ENCODE assay signal across 10 cellular contexts in genomic region chr14:51394804-51395203, GRCh38.
DNase-seq lines count a peak whose midpoint lies in the region; ATAC-seq and TF ChIP-seq lines count a peak whose summit lies in the region.
"Had no signal": no experiment of that assay in that cellular context is flagged by ENCODE, and none has a peak within 500 bp of the region (broad histone marks: within the 10 kb centered on the region; RNA-seq: fewer than 3 reads in every experiment).

No MANE protein-coding gene starts in this region.

- H3K4me1 ChIP-seq in PC-3 (ENCODE audit: insufficient read depth, low read length) (peaks cover 56% of the 10 kb centered on the region), prostate gland (replicated peaks) (peaks cover 6% of the 10 kb centered on the region)
- no peaks in the 10 kb centered on the region for H3K4me1 ChIP-seq in CD4-positive, alpha-beta memory T cell (ENCODE audit: insufficient read depth, low read length)

- H3K36me3 Mint-ChIP-seq in CD4-positive, alpha-beta memory T cell = no peaks in the 10 kb centered on the region
- H3K36me3 Mint-ChIP-seq: activated naive CD8-positive, alpha-beta T cell treated with anti-CD3 and anti-CD28 coated beads, Interleukin-2, amount 10 ng/mL, durations not matched to agents 7 days and 5 days had no signal

- H3K4me3 Mint-ChIP-seq in CD4-positive, alpha-beta memory T cell = no peak overlapping the region
- H3K4me3 Mint-ChIP-seq: activated CD4-positive, alpha-beta T cell treated with anti-CD3 and anti-CD28 coated beads, Interleukin-2, amount 10 ng/mL, durations not matched to agents 24 days and 14 days; activated naive CD8-positive, alpha-beta T cell treated with anti-CD3 and anti-CD28 coated beads, Interleukin-2, amount 10 ng/mL, durations not matched to agents 7 days and 5 days had no signal

- TF ChIP-seq CTCF in AG04450 (IDR thresholded peaks at IDR 0.05; ENCODE audit: low read depth, low read length) (no peak), PC-3 (conservative IDR thresholded peaks at IDR 0.05; ENCODE audit: low read depth, low read length) (no peak), prostate gland (IDR thresholded peaks at IDR 0.05) (no peak)

- H3K9me3 Mint-ChIP-seq in CD4-positive, alpha-beta memory T cell = peaks cover 0 to 4% (median 0%) of the 10 kb centered on the region in 8 donors
- H3K9me3 Mint-ChIP-seq: activated CD4-positive, alpha-beta T cell treated with anti-CD3 and anti-CD28 coated beads, Interleukin-2, amount 10 ng/mL, durations not matched to agents 24 days and 14 days; activated naive CD8-positive, alpha-beta T cell treated with anti-CD3 and anti-CD28 coated beads, Interleukin-2, amount 10 ng/mL, durations not matched to agents 7 days and 5 days had no signal

- H3K36me3 ChIP-seq in PC-3 (ENCODE audit: low read depth, low read length) (no peaks in the 10 kb centered on the region), prostate gland (no peaks in the 10 kb centered on the region)
- no peaks in the 10 kb centered on the region for H3K36me3 ChIP-seq in CD4-positive, alpha-beta memory T cell (ENCODE audit: insufficient read depth, low read length)

- H3K27me3 ChIP-seq in AG04450 (ENCODE audit: control insufficient read depth, insufficient read depth, low read length) (no peaks in the 10 kb centered on the region), PC-3 (ENCODE audit: low read length) (no peaks in the 10 kb centered on the region), prostate gland (replicated peaks; ENCODE audit: insufficient read depth) (no peaks in the 10 kb centered on the region)
- no peaks in the 10 kb centered on the region for H3K27me3 ChIP-seq in CD4-positive, alpha-beta memory T cell (ENCODE audit: insufficient read depth, low read length)

- 4% methylated on average over 1 of the region's 1 CpG for WGBS in prostate gland

- intact Hi-C loops in PC-3 (cut with micrococcal nuclease) (no loop called here), prostate gland (cut with DNase I) (loop anchor here (2.0 to 10.0 kb wide), 4 partner anchors 110 to 257 kb away; partner anchors contain the start of gene FRMD6)
- intact Hi-C loops in CD4-positive, alpha-beta memory T cell (cut with micrococcal nuclease) = no loop called here

- H3K9ac ChIP-seq in PC-3 (ENCODE audit: low read length) = peak overlapping the region; percentile 89

- H3K4me3 ChIP-seq in AG04450 (ENCODE audit: low read depth, low read length) (no peak overlapping the region), PC-3 (ENCODE audit: low read length) (no peak overlapping the region), prostate gland (no peak overlapping the region)
- no peak overlapping the region for H3K4me3 ChIP-seq in CD4-positive, alpha-beta memory T cell (ENCODE audit: low read length in 2 of 2)

- H3K27ac ChIP-seq in AG04450 (ENCODE audit: low read depth, low read length) (peak overlapping the region; percentile 97), PC-3 (ENCODE audit: low read length) (peak overlapping the region; percentile 98), prostate gland (peak overlapping the region; percentile 56 to 66)
- H3K27ac ChIP-seq in CD4-positive, alpha-beta memory T cell (ENCODE audit: low read depth, low read length) = no peak overlapping the region

- BruUV-seq in PC-3 (replicated peaks; lab: Mats Ljungman, UMichigan) = no TSS peak

- CTCF ChIA-PET in AG04450 (lab: Charles Lee) = interaction anchor here (1.3 kb wide), 1 partner anchor 111 kb away, joined by 7 read pairs; no protein-coding TSS in a partner anchor
- CTCF ChIA-PET in PC-3 (lab: Charles Lee) = no interaction called here
- CTCF ChIA-PET in CD4-positive, alpha-beta memory T cell (lab: Charles Lee; ENCODE audit: partially characterized antibody) = no interaction called here

- POLR2A ChIA-PET in AG04450 (lab: Yijun Ruan, JAX) (interaction anchor here (1.4 kb wide), 1 partner anchor 8 kb away, joined by 4 read pairs; no protein-coding TSS in a partner anchor), PC-3 (lab: Charles Lee; ENCODE audit: unreplicated experiment) (no interaction called here)
- POLR2A ChIA-PET in CD4-positive, alpha-beta memory T cell (lab: Charles Lee; ENCODE audit: partially characterized antibody) = no interaction called here

- H4K20me1 ChIP-seq in PC-3 (ENCODE audit: low read length) = no peaks in the 10 kb centered on the region

- H3K79me2 ChIP-seq in PC-3 (ENCODE audit: low read length) = peaks cover 17% of the 10 kb centered on the region

- H2AFZ ChIP-seq in PC-3 (ENCODE audit: low read length) = peak overlapping the region; percentile 12; the same call in 1 of the 2 replicates

- no peak for DNase-seq in AG04450 (ENCODE audit: low read depth, low spot score)
- DNase-seq in PC-3 = peak; percentile 55
- peak; percentile 53 for DNase-seq in prostate gland (ENCODE audit: low spot score)
- no peak for DNase-seq in activated CD4-positive, alpha-beta T cell treated with anti-CD3 and anti-CD28 coated beads, Interleukin-2, amount 50 U/mL, for 1 hour
- DNase-seq in putamen (ENCODE audit: low spot score) = no peak
- DNase-seq in CD4-positive, alpha-beta memory T cell = no peak
- DNase-seq: activated CD4-positive, alpha-beta T cell treated with anti-CD3 and anti-CD28 coated beads, Interleukin-2, amount 10 ng/mL, durations not matched to agents 24 days and 14 days; activated naive CD8-positive, alpha-beta T cell treated with anti-CD3 and anti-CD28 coated beads, Interleukin-2, amount 10 ng/mL, durations not matched to agents 7 days and 5 days had no signal

- H3K4me1 Mint-ChIP-seq in CD4-positive, alpha-beta memory T cell = no peaks in the 10 kb centered on the region
- H3K4me1 Mint-ChIP-seq: activated CD4-positive, alpha-beta T cell treated with anti-CD3 and anti-CD28 coated beads, Interleukin-2, amount 10 ng/mL, durations not matched to agents 24 days and 14 days; activated naive CD8-positive, alpha-beta T cell treated with anti-CD3 and anti-CD28 coated beads, Interleukin-2, amount 10 ng/mL, durations not matched to agents 7 days and 5 days had no signal

- peak overlapping the region; percentile 72 for H3K4me2 ChIP-seq in PC-3 (ENCODE audit: low read length)

- H3K27me3 Mint-ChIP-seq in CD4-positive, alpha-beta memory T cell = peaks cover 0 to 14% of the 10 kb centered on the region in 2 donors

- H3K9me3 ChIP-seq in AG04450 (ENCODE audit: control insufficient read depth, insufficient read depth, low read length) (no peaks in the 10 kb centered on the region), PC-3 (ENCODE audit: low read length) (no peaks in the 10 kb centered on the region), prostate gland (no peaks in the 10 kb centered on the region)
- no peaks in the 10 kb centered on the region for H3K9me3 ChIP-seq in CD4-positive, alpha-beta memory T cell (ENCODE audit: control insufficient read depth in 1 of 2, low read length in 2 of 2)

- peaks cover 16% of the 10 kb centered on the region for H3F3A ChIP-seq in PC-3 (ENCODE audit: low read length, unreplicated experiment)

- no peak for TF ChIP-seq POLR2A in prostate gland (IDR thresholded peaks at IDR 0.05)

- H3K27ac Mint-ChIP-seq in CD4-positive, alpha-beta memory T cell = no peak overlapping the region
- H3K27ac Mint-ChIP-seq: activated CD4-positive, alpha-beta T cell treated with anti-CD3 and anti-CD28 coated beads, Interleukin-2, amount 10 ng/mL, durations not matched to agents 24 days and 14 days; activated naive CD8-positive, alpha-beta T cell treated with anti-CD3 and anti-CD28 coated beads, Interleukin-2, amount 10 ng/mL, durations not matched to agents 7 days and 5 days had no signal

- H3K9me2 ChIP-seq in PC-3 (replicated peaks; ENCODE audit: low read length) = no peaks in the 10 kb centered on the region

- ATAC-seq in PC-3 (no peak), esophagus mucosa (peak; percentile 69)
- no peak for ATAC-seq in activated CD4-positive, CD25-positive, alpha-beta regulatory T cell treated with anti-CD3 and anti-CD28 coated beads, Interleukin-2, amount 50 U/mL, for 24 hours

Comparison
In these comparisons a context has a peak if more than half of its experiments do, and no peak if none do; other contexts are left out.
1. DNase-seq: peak in PC-3 (single experiment) and prostate gland (single experiment); none in AG04450 (single experiment), activated CD4-positive, alpha-beta T cell treated with anti-CD3 and anti-CD28 coated beads, Interleukin-2, amount 50 U/mL, for 1 hour (single experiment), putamen (single experiment) and CD4-positive, alpha-beta memory T cell (0 of 5).